15 cellular contexts compared by ENCODE assay signal in the genomic region with DNA sequence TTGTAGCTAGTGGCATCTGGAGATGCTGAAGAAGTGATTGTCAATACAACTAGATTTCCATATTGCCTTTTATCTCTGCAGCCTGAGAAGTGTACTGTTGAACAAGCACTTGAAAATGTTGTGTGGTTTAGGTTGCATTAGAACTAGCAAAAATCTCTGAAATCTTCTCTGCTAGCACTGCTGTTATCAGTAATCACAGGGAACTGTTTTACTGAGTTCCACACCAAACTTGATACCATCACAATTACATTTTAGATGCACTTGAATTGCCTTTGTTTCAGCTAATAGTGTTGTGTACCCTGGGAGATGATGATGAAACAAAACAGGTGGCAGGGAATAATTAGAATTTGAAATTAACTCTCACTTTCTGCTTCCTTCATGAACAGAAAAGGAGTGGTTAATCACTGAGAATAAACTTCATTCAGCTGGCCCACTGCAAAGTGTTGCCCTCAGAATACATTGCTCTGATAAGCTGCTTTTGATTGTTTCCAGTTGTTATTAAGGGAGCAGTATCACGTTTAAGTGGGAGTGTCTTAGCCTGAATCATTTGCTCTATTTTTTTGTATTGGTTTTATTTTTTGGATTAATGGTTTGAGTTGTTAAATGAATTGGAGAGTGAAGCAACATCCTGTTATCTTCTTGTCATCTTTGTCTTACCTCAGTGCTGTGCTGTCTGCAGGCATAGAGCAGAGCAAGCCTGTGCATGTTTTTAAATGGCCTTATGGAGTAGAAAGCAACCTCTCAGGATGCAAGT. TPM values are rescaled to one million over a fixed set of nuclear protein-coding genes. Genes with fewer than 3 reads are reported as not detected.
DNase-seq lines count a peak whose midpoint lies in the region; ATAC-seq and TF ChIP-seq lines count a peak whose summit lies in the region.
"Had no signal": no experiment of that assay in that cellular context is flagged by ENCODE, and none has a peak within 500 bp of the region (broad histone marks: within the 10 kb centered on the region; RNA-seq: fewer than 3 reads in every experiment).

No MANE protein-coding gene starts in this region.

- ATAC-seq in activated naive CD8-positive, alpha-beta T cell treated with anti-CD3 and anti-CD28 coated beads, Interleukin-2, amount 50 U/mL, for 24 hours = no peak

- H4K20me1 ChIP-seq in OCI-LY3 (ENCODE audit: insufficient read depth, low read length) (peaks cover 10% of the 10 kb centered on the region), mammary epithelial cell (ENCODE audit: insufficient read depth, low read length) (no peaks in the 10 kb centered on the region), smooth muscle cell (ENCODE audit: low read depth) (peaks cover 67% of the 10 kb centered on the region)

- no peak overlapping the region for H3K9ac ChIP-seq in OCI-LY3 (ENCODE audit: low read length)
- H3K9ac ChIP-seq in mammary epithelial cell (ENCODE audit: insufficient read depth, low read length) = no peak overlapping the region
- H3K9ac ChIP-seq in smooth muscle cell (ENCODE audit: low read depth) = no peak overlapping the region

- peak overlapping the region; percentile 6; the same call in 1 of the 2 replicates for H3K4me2 ChIP-seq in OCI-LY3 (ENCODE audit: low read length)
- peak overlapping the region; percentile 82 for H3K4me2 ChIP-seq in mammary epithelial cell (ENCODE audit: insufficient read depth, low read depth, low read length)
- peak overlapping the region; percentile 6 for H3K4me2 ChIP-seq in smooth muscle cell

- in situ Hi-C loops in mammary epithelial cell (cut with MboI; ENCODE audit: low sequenced_read_pairs in 2 of 2) = no loop called here

- peaks cover under 1% of the 10 kb centered on the region for H3K36me3 ChIP-seq in OCI-LY3 (replicated peaks; ENCODE audit: low read depth, low read length)
- no peaks in the 10 kb centered on the region for H3K36me3 ChIP-seq in mammary epithelial cell (ENCODE audit: insufficient read depth, low read length)
- no peaks in the 10 kb centered on the region for H3K36me3 ChIP-seq in smooth muscle cell (ENCODE audit: low read depth)

- H3K79me2 ChIP-seq in OCI-LY3 (ENCODE audit: low read length) = peaks cover 70% of the 10 kb centered on the region
- peaks cover 81% of the 10 kb centered on the region for H3K79me2 ChIP-seq in mammary epithelial cell (ENCODE audit: insufficient read depth, low read length)
- H3K79me2 ChIP-seq in smooth muscle cell (ENCODE audit: low read depth) = peaks cover 40% of the 10 kb centered on the region

- H3K4me1 ChIP-seq in OCI-LY3 (ENCODE audit: low read length) (peaks cover 35% of the 10 kb centered on the region), mammary epithelial cell (ENCODE audit: insufficient read depth, low read length) (peaks cover 30% of the 10 kb centered on the region), smooth muscle cell (ENCODE audit: low read depth) (no peaks in the 10 kb centered on the region)

- H3K27ac ChIP-seq in OCI-LY3 (ENCODE audit: low read length) = no peak overlapping the region
- peak overlapping the region; percentile 19 for H3K27ac ChIP-seq in mammary epithelial cell (ENCODE audit: insufficient read depth, low read depth, low read length)
- H3K27ac ChIP-seq in smooth muscle cell (ENCODE audit: low read depth) = peak overlapping the region; percentile 17

- no peaks in the 10 kb centered on the region for H3K9me3 Mint-ChIP-seq in activated naive CD8-positive, alpha-beta T cell (ENCODE audit: low read depth)
- H3K9me3 Mint-ChIP-seq in activated naive CD8-positive, alpha-beta T cell treated with anti-CD3 and anti-CD28 coated beads, Interleukin-2, amount 50 U/mL, for 24 hours = no peaks in the 10 kb centered on the region

- H3K9me3 ChIP-seq in OCI-LY3 (ENCODE audit: insufficient read depth, low read length) (no peaks in the 10 kb centered on the region), mammary epithelial cell (replicated peaks; ENCODE audit: insufficient read depth, low read length) (no peaks in the 10 kb centered on the region), smooth muscle cell (replicated peaks; ENCODE audit: low read depth) (no peaks in the 10 kb centered on the region)

- peaks cover 49% of the 10 kb centered on the region for H3K4me1 Mint-ChIP-seq in activated naive CD8-positive, alpha-beta T cell (ENCODE audit: low read depth)
- H3K4me1 Mint-ChIP-seq in activated naive CD8-positive, alpha-beta T cell treated with anti-CD3 and anti-CD28 coated beads, Interleukin-2, amount 50 U/mL, for 24 hours = peaks cover 58% of the 10 kb centered on the region

- peak overlapping the region; percentile 35 for H3K27ac Mint-ChIP-seq in activated naive CD8-positive, alpha-beta T cell
- H3K27ac Mint-ChIP-seq in activated naive CD8-positive, alpha-beta T cell treated with anti-CD3 and anti-CD28 coated beads, Interleukin-2, amount 50 U/mL, for 24 hours = no peak overlapping the region

- no peak overlapping the region for H3K4me3 ChIP-seq in OCI-LY3 (ENCODE audit: low read length)
- no peak overlapping the region for H3K4me3 ChIP-seq in mammary epithelial cell (replicated peaks in 1 of 3; ENCODE audit: insufficient read depth in 1 of 3, low read depth in 2 of 3, low read length in 3 of 3)
- H3K4me3 ChIP-seq in smooth muscle cell = no peak overlapping the region
- H3K4me3 ChIP-seq: lung had no signal

- intact Hi-C loops in mammary epithelial cell (cut with micrococcal nuclease) = no loop called here

- H3K27me3 ChIP-seq in OCI-LY3 (ENCODE audit: low read depth, low read length) = no peaks in the 10 kb centered on the region
- no peaks in the 10 kb centered on the region for H3K27me3 ChIP-seq in mammary epithelial cell (ENCODE audit: insufficient read depth, low read length)
- no peaks in the 10 kb centered on the region for H3K27me3 ChIP-seq in smooth muscle cell (ENCODE audit: low read depth)

- no peaks in the 10 kb centered on the region for H3F3A ChIP-seq in smooth muscle cell (ENCODE audit: low read depth)

- CTCF ChIA-PET in mammary epithelial cell (lab: Charles Lee; ENCODE audit: low non-redundant PET) = no interaction called here

- 0% methylated on average over 1 of the region's 1 CpG for WGBS in mammary epithelial cell (ENCODE audit: low coverage, missing lambda C conversion rate)
- 25% methylated on average over 1 of the region's 1 CpG for WGBS in smooth muscle cell (ENCODE audit: low lambda C conversion rate)

- peak overlapping the region; percentile 20 for H3K4me3 Mint-ChIP-seq in activated naive CD8-positive, alpha-beta T cell
- no peak overlapping the region for H3K4me3 Mint-ChIP-seq in activated naive CD8-positive, alpha-beta T cell treated with anti-CD3 and anti-CD28 coated beads, Interleukin-2, amount 50 U/mL, for 24 hours

- dilution Hi-C loops in mammary epithelial cell (cut with HindIII; ENCODE audit: low sequenced_read_pairs) = no loop called here

- no TSS peak for BruUV-seq in mammary epithelial cell (replicated peaks; lab: Mats Ljungman, UMichigan)

- no peaks in the 10 kb centered on the region for H3K27me3 Mint-ChIP-seq in activated naive CD8-positive, alpha-beta T cell
- no peaks in the 10 kb centered on the region for H3K27me3 Mint-ChIP-seq in activated naive CD8-positive, alpha-beta T cell treated with anti-CD3 and anti-CD28 coated beads, Interleukin-2, amount 50 U/mL, for 24 hours
- H3K27me3 Mint-ChIP-seq: CD4-positive, alpha-beta memory T cell; progenitor cell of endocrine pancreas had no signal

- peaks cover 4% of the 10 kb centered on the region for H3K36me3 Mint-ChIP-seq in activated naive CD8-positive, alpha-beta T cell
- peaks cover 3% of the 10 kb centered on the region for H3K36me3 Mint-ChIP-seq in activated naive CD8-positive, alpha-beta T cell treated with anti-CD3 and anti-CD28 coated beads, Interleukin-2, amount 50 U/mL, for 24 hours (ENCODE audit: low read depth)

- TF ChIP-seq CTCF in OCI-LY3 (IDR thresholded peaks at IDR 0.05; ENCODE audit: low read depth, low read length) = no peak
- TF ChIP-seq CTCF in mammary epithelial cell (conservative IDR thresholded peaks at IDR 0.05 in 1 of 2, IDR thresholded peaks at IDR 0.05 in 1 of 2; ENCODE audit: extremely low read depth in 1 of 2, insufficient read depth in 1 of 2, low read depth in 1 of 2, low read length in 2 of 2) = no peak
- TF ChIP-seq CTCF in smooth muscle cell (IDR thresholded peaks at IDR 0.05; ENCODE audit: borderline replicate concordance, insufficient read depth, poor library complexity, severe bottlenecking) = no peak

- no peak overlapping the region for H2AFZ ChIP-seq in OCI-LY3 (ENCODE audit: low read depth, low read length)
- no peak overlapping the region for H2AFZ ChIP-seq in mammary epithelial cell (ENCODE audit: low read depth, low read length)
- no peak overlapping the region for H2AFZ ChIP-seq in smooth muscle cell (ENCODE audit: low read depth)

- no peak for DNase-seq in activated naive CD8-positive, alpha-beta T cell treated with anti-CD3 and anti-CD28 coated beads, Interleukin-2, amount 50 U/mL, for 24 hours
- peak; percentile 83 for DNase-seq in mammary epithelial cell
- no peak for DNase-seq in smooth muscle cell (lab: John Stamatoyannopoulos, UW; ENCODE audit: unreplicated experiment)
- no peak for DNase-seq in NCI-H1105 (lab: John Stamatoyannopoulos, UW)
- no peak for DNase-seq in pons (ENCODE audit: low spot score)
- no peak for DNase-seq in hippocampal formation (lab: John Stamatoyannopoulos, UW)
- DNase-seq: CD4-positive, alpha-beta memory T cell; effector memory CD4-positive, alpha-beta T cell; NCI-H1092; NCI-H774; stimulated activated CD4-positive, alpha-beta T cell treated with anti-CD3 and anti-CD28 coated beads, Interleukin-4, amount 100 ng/mL, for 1 hour had no signal

RNA-seq across cellular contexts. Expression of gene FAM20B, which starts 13.0 kb away (rescaled TPM):
- total RNA-seq in mammary epithelial cell (10 to 100 TPM; 36.8 to 44.3 TPM), smooth muscle cell (21.1 and 32.7 TPM in 2 replicates)
- polyA plus RNA-seq in mammary epithelial cell (18.8 TPM), smooth muscle cell (7.8 and 8.2 TPM in 2 replicates)
- 33.1 TPM for polyA minus RNA-seq in mammary epithelial cell

RNA-seq across cellular contexts. Expression of gene TOR3A, which starts 43.2 kb away (rescaled TPM):
- total RNA-seq in mammary epithelial cell (10 to 100 TPM; 33.5 to 38.0 TPM), smooth muscle cell (11.6 and 13.0 TPM in 2 replicates)
- polyA plus RNA-seq in mammary epithelial cell (34.9 TPM), smooth muscle cell (16.6 and 20.6 TPM in 2 replicates)
- 96.3 TPM for polyA minus RNA-seq in mammary epithelial cell

Comparison
In these comparisons a context has a peak if more than half of its experiments do, and no peak if none do; other contexts are left out.
1. H3K4me2 ChIP-seq: peak in every context shown above with its lines; median percentile 82 in mammary epithelial cell; 6 in OCI-LY3; 6 in smooth muscle cell.